In the genomic region with DNA sequence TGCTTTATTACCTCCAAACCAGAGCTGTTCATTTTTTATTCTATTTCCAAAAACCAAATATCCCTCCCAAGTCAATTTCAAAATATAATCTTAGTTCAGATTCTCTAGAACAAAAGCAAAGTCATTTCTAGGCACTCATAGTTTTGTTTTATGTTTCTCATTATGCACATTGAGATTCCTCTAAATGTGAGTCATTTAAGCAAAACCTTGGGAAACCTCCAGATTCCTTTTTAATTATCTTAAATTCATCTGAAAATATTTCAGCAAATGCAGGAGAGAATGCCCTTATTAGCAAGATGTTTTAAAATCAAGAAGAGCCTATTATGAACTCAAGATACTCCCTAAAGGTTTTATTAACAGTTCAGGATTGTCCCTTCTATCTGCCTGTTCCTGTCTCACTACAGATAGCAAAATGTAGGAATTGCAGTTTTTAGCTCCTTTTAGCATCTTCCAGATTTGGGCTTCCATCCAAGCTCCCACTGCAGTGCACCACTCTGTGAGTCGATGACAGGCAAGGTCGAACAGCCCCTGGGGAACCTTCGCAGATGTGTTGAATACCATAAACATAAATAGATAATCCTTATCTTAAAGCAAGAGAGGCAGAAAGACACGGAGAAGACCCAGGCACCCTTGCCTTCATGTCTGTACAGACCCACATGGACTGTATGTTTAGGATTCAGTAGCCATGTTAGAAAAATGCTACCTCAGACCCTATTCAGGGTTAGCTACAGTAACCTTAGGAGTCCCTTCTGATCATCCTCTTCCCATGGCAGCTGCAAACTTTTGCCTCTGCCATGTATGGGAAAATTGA, we compare ENCODE assay signal across 12 cellular contexts. TPM values are rescaled to one million over a fixed set of nuclear protein-coding genes. Genes with fewer than 3 reads are reported as not detected.
DNase-seq lines count a peak whose midpoint lies in the region; ATAC-seq and TF ChIP-seq lines count a peak whose summit lies in the region.
"Had no signal": no experiment of that assay in that cellular context is flagged by ENCODE, and none has a peak within 500 bp of the region (broad histone marks: within the 10 kb centered on the region; RNA-seq: fewer than 3 reads in every experiment).

No MANE protein-coding gene starts in this region.

- H3K9me3 ChIP-seq in AG04450 (ENCODE audit: control insufficient read depth, insufficient read depth, low read length): no peaks in the 10 kb centered on the region
- H3K9me3 ChIP-seq: pancreas had no signal

- TF ChIP-seq CTCF in AG04450 (IDR thresholded peaks at IDR 0.05; ENCODE audit: low read depth, low read length) (no peak), astrocyte of the spinal cord (IDR thresholded peaks at IDR 0.05; ENCODE audit: low read depth, low read length) (no peak), GM20000 (IDR thresholded peaks at IDR 0.05; ENCODE audit: extremely low read depth, missing control alignments) (no peak)

- CTCF ChIA-PET in AG04450 (lab: Charles Lee): interaction anchor here (1.4 kb wide), 1 partner anchor 12 kb away, joined by 4 read pairs; a partner anchor contains a TSS

- in situ Hi-C loops in astrocyte of the spinal cord (cut with HindIII; ENCODE audit: low sequenced_read_pairs): no loop called here

- H3K4me3 ChIP-seq in AG04450 (ENCODE audit: low read depth, low read length) (peak overlapping the region; percentile 27; the same call in 1 of the 2 replicates), astrocyte of the spinal cord (ENCODE audit: low read depth, low read length) (no peak overlapping the region)
- H3K4me3 ChIP-seq: coronary artery, pancreas had no signal

- H3K27ac ChIP-seq in AG04450 (ENCODE audit: low read depth, low read length): peak overlapping the region; percentile 92
- H3K27ac ChIP-seq: coronary artery, pancreas had no signal

- POLR2A ChIA-PET in AG04450 (lab: Yijun Ruan, JAX): interaction anchor here (0.5 to 1.7 kb wide), 4 partner anchors 22 to 210 kb away, joined by 5 read pairs; no protein-coding TSS in a partner anchor

- DNase-seq in AG04450 (ENCODE audit: low read depth, low spot score) (no peak), LHCN-M2 (ENCODE audit: low read depth) (peak; percentile 72), astrocyte of the spinal cord (ENCODE audit: low read depth, low spot score) (peak; percentile 66), glomerular visceral epithelial cell (ENCODE audit: extremely low spot score) (peak; percentile 8), GM20000 (ENCODE audit: low spot score) (no peak), NCI-H2081 (lab: John Stamatoyannopoulos, UW) (no peak), NCI-H526 (lab: John Stamatoyannopoulos, UW) (no peak)
- DNase-seq: NCI-H1105 treated with DMSO at 0.1 percent for 48 hours, pancreas, T-cell had no signal

- ATAC-seq in GM18517 (IDR thresholded peaks at IDR 0.05; ENCODE audit: unreplicated experiment): no peak
- ATAC-seq: pancreas, T-cell had no signal

- H3K27me3 ChIP-seq in AG04450 (ENCODE audit: control insufficient read depth, insufficient read depth, low read length): no peaks in the 10 kb centered on the region

RNA-seq across cellular contexts. Expression of a gene that starts 11.3 kb away (rescaled TPM):
- polyA plus RNA-seq in AG04450 (2011; rRNA removed): 15.3 and 16.3 TPM in 2 replicates
- polyA minus RNA-seq in AG04450 (2011; rRNA and poly(A)+ RNA removed): 55.0 and 70.3 TPM in 2 replicates
- total RNA-seq in LHCN-M2 (2014; rRNA removed): 12.9 and 14.0 TPM in 2 replicates
- 2.8 TPM for polyA plus RNA-seq in LHCN-M2 (2012)

Comparison
In these comparisons a context has a peak if more than half of its experiments do, and no peak if none do; other contexts are left out.
1. DNase-seq: peak in LHCN-M2 (single experiment), astrocyte of the spinal cord (single experiment) and glomerular visceral epithelial cell (single experiment); none in AG04450 (single experiment), GM20000 (single experiment), NCI-H2081 (0 of 2) and NCI-H526 (0 of 2).